In genomic region chr17:63698886-63699637, GRCh38 we compare ENCODE assay signal across 8 cellular contexts. TPM values are rescaled to one million over a fixed set of nuclear protein-coding genes. Genes with fewer than 3 reads are reported as not detected.
DNase-seq lines count a peak whose midpoint lies in the region; ATAC-seq and TF ChIP-seq lines count a peak whose summit lies in the region.

No MANE protein-coding gene starts in this region.

- no peaks in the 10 kb centered on the region for H3K27me3 Mint-ChIP-seq in chondrocyte (ENCODE audit: low read depth)

- H3K9me3 Mint-ChIP-seq in chondrocyte (ENCODE audit: low read depth) = no peaks in the 10 kb centered on the region

- H3K4me3 Mint-ChIP-seq in chondrocyte (ENCODE audit: unreplicated experiment) = peak overlapping the region; percentile 77

- peak overlapping the region; percentile 84 for H3K27ac ChIP-seq in A673 (ENCODE audit: low read depth, low read length, poor library complexity, severe bottlenecking)

- peak overlapping the region; percentile 41 for H3K27ac Mint-ChIP-seq in chondrocyte (ENCODE audit: unreplicated experiment)

- peaks cover 19% of the 10 kb centered on the region for H3K4me1 Mint-ChIP-seq in chondrocyte (ENCODE audit: low read depth)

- H3K27me3 ChIP-seq in A673 (replicated peaks; ENCODE audit: insufficient read depth, low read depth, low read length, poor library complexity) = no peaks in the 10 kb centered on the region

- POLR2A ChIA-PET in A673 (lab: Charles Lee; ENCODE audit: low non-redundant PET) = interaction anchor here (0.6 kb wide), 1 partner anchor 44 kb away, joined by 4 read pairs; no protein-coding TSS in a partner anchor

- TF ChIP-seq CTCF in A673 (conservative IDR thresholded peaks at IDR 0.05; ENCODE audit: low read depth, low read length) (no peak), chondrocyte (IDR thresholded peaks at IDR 0.05) (no peak)

- peak; percentile 77 for DNase-seq in A673 (ENCODE audit: low spot score)
- DNase-seq in Jurkat, Clone E6-1 (ENCODE audit: low read depth, low spot score) = peak; percentile 88
- DNase-seq in activated CD4-positive, CD25-positive, alpha-beta regulatory T cell treated with anti-CD3 and anti-CD28 coated beads, Interleukin-2, amount 50 U/mL, for 16 hours (ENCODE audit: low read depth, low spot score) = peak; percentile 63
- no peak for DNase-seq in chondrocyte (ENCODE audit: low spot score)
- DNase-seq in lung microvascular endothelial cell (ENCODE audit: low read depth in 2 of 2) = peak; percentile 67 to 76
- peak; percentile 74 to 80 for DNase-seq in stimulated activated CD8-positive, alpha-beta memory T cell treated with anti-CD3 and anti-CD28 coated beads, Interleukin-15, amount 100 ng/mL, for 48 hours (ENCODE audit: low read depth in 2 of 2)
- DNase-seq in DMS79 treated with DMSO at 0.1 percent for 48 hours (lab: John Stamatoyannopoulos, UW) = no peak

- peaks cover 7% of the 10 kb centered on the region for H3K36me3 ChIP-seq in A673 (ENCODE audit: insufficient read depth, low read length, poor library complexity, severe bottlenecking)

- no peaks in the 10 kb centered on the region for H3K9me3 ChIP-seq in A673 (ENCODE audit: low read depth, low read length, poor library complexity, severe bottlenecking)

- peaks cover 41% of the 10 kb centered on the region for H3K4me1 ChIP-seq in A673 (ENCODE audit: insufficient read depth, low read length, poor library complexity, severe bottlenecking)

- peak overlapping the region; percentile 76 for H3K4me3 ChIP-seq in A673 (ENCODE audit: low read depth, low read length, poor library complexity, severe bottlenecking)
- peak overlapping the region; percentile 60 for H3K4me3 ChIP-seq in Jurkat, Clone E6-1 (ENCODE audit: low read length)

- CTCF ChIA-PET in A673 (lab: Charles Lee) = interaction anchor here (1.2 kb wide), 1 partner anchor 22 kb away, joined by 3 read pairs; no protein-coding TSS in a partner anchor

- peak; percentile 20 for ATAC-seq in GM19025 (IDR thresholded peaks at IDR 0.05; ENCODE audit: low read depth, unreplicated experiment)

- intact Hi-C loops in A673 (cut with micrococcal nuclease; ENCODE audit: unreplicated experiment) = loop anchor here (5.0 to 10.0 kb wide), 2 partner anchors 77 to 274 kb away; partner anchors contain the start of gene MAP3K3

- H3K36me3 Mint-ChIP-seq in chondrocyte (ENCODE audit: low read depth) = peaks cover 5% of the 10 kb centered on the region

- no TSS peak for BruUV-seq in A673 (replicated peaks; lab: Mats Ljungman, UMichigan)

RNA-seq across cellular contexts. Expression of gene LIMD2, which starts 0.9 kb away (rescaled TPM):
- total RNA-seq in A673 (2021) (119 and 127 TPM in 2 replicates), chondrocyte (24.7 to 33.3 TPM (median 32.2 TPM) in 3 replicates), lung microvascular endothelial cell (15.3 and 18.8 TPM in 2 replicates)
- polyA plus RNA-seq in Jurkat, Clone E6-1 (2012; ENCODE audit: insufficient read depth, insufficient read length) = 64.9 TPM

RNA-seq across cellular contexts. Expression of gene STRADA, which starts 42.5 kb away (rescaled TPM):
- 56.3 and 62.8 TPM in 2 replicates for total RNA-seq in A673 (2021)
- 52.1 TPM for polyA plus RNA-seq in Jurkat, Clone E6-1 (2012; ENCODE audit: insufficient read depth, insufficient read length)
- total RNA-seq in chondrocyte = 26.2 to 47.3 TPM (median 27.1 TPM) in 3 replicates
- 15.3 and 29.0 TPM in 2 replicates for total RNA-seq in lung microvascular endothelial cell

Comparison
In these comparisons a context has a peak if more than half of its experiments do, and no peak if none do; other contexts are left out.
1. DNase-seq: peak in A673 (single experiment), Jurkat, Clone E6-1 (single experiment), activated CD4-positive, CD25-positive, alpha-beta regulatory T cell treated with anti-CD3 and anti-CD28 coated beads, Interleukin-2, amount 50 U/mL, for 16 hours (single experiment), lung microvascular endothelial cell (2 of 2) and stimulated activated CD8-positive, alpha-beta memory T cell treated with anti-CD3 and anti-CD28 coated beads, Interleukin-15, amount 100 ng/mL, for 48 hours (2 of 2); none in chondrocyte (single experiment) and DMS79 treated with DMSO at 0.1 percent for 48 hours (single experiment).